ENCODE assay signal across 1 cellular context in genomic region chr2:27690052-27690451, GRCh38.
TF ChIP-seq lines count a peak whose summit lies in the region.

No MANE protein-coding gene starts in this region.

TF ChIP-seq in HepG2, 621 proteins besides CTCF, POLR2A, EP300 and RAD21:
- TF ChIP-seq ZFYVE20 (CRISPR knock-in tag; IDR thresholded peaks at IDR 0.05; ENCODE audit: borderline replicate concordance, low read depth) (no peak), HNRNPK (IDR thresholded peaks at IDR 0.05; ENCODE audit: low read depth, low read length, poor library complexity, severe bottlenecking) (peak; percentile 28)
